In the genomic region with DNA sequence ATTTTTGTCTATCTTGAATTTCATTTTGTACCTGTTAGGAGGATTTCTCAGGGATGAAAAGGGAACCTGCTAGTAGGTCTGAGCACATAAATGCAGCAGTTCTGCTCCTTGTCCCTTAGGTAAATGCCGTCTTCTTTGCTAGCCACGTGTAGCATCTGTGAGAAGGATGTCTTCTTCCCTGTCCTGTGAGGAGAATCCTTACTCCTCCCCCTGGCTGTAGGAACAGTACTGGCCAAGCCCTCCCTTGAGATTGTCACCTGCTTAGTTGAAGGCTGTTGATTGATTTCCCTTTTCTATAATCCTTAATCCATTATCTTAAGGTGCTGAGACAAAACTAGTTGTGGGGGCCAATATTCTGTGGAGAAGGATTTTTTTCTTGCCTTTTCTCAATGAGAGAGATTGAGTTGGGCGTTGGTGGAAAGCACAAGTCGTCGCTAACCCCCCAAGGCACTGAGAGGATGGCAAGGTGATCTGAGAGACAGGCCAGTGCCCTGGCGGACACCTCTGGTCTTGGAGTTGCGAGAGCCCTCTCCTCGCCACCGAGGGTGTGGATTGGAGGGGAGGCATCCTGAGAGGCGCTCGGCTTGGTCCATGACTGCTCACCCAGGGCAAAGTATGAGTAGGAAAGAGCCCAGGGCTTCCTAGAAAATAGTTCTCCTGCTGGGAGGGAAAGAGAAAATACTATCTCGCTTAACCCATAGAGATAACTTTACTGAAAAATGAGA, we compare ENCODE assay signal across 27 cellular contexts.
"Had no signal": no experiment of that assay in that cellular context is flagged by ENCODE, and none has a peak within 500 bp of the region (broad histone marks: within the 10 kb centered on the region; RNA-seq: fewer than 3 reads in every experiment).

No MANE protein-coding gene starts in this region.

- H3K4me3 Mint-ChIP-seq: memory B cell; natural killer cell; stimulated activated naive CD8-positive, alpha-beta T cell treated with anti-CD3 and anti-CD28 coated beads, Interleukin-15, amount 100 ng/mL, for 72 hours had no signal

- H3K4me3 ChIP-seq: dorsolateral prefrontal cortex, gastroesophageal sphincter, heart left ventricle, hepatocyte, lung, right lobe of liver, smooth muscle cell, suprapubic skin, transverse colon, upper lobe of right lung, uterus had no signal

- H3K27ac Mint-ChIP-seq: memory B cell; natural killer cell; progenitor cell of endocrine pancreas; stimulated activated naive CD8-positive, alpha-beta T cell treated with anti-CD3 and anti-CD28 coated beads, Interleukin-15, amount 100 ng/mL, for 72 hours had no signal

- H3K27ac ChIP-seq: dorsolateral prefrontal cortex, epithelial cell of prostate, foreskin keratinocyte, gastroesophageal sphincter, heart left ventricle, hepatocyte, neutrophil, parathyroid adenoma, right lobe of liver, suprapubic skin, transverse colon, upper lobe of right lung, uterus had no signal

- ATAC-seq: esophagus mucosa; foreskin keratinocyte; gastroesophageal sphincter; heart left ventricle; left lobe of liver; natural killer cell; right lobe of liver; stimulated activated naive CD8-positive, alpha-beta T cell treated with anti-CD3 and anti-CD28 coated beads, Interleukin-15, amount 100 ng/mL, for 72 hours; upper lobe of right lung had no signal

- H3K4me2 ChIP-seq: hepatocyte, smooth muscle cell had no signal

- DNase-seq: dorsolateral prefrontal cortex; effector CD4-positive, alpha-beta T cell; foreskin keratinocyte; heart left ventricle; natural killer cell; right lobe of liver; stimulated activated CD4-positive, alpha-beta T cell treated with anti-CD3 and anti-CD28 coated beads, Interleukin-12 subunit alpha, Interleukin-12 subunit beta, amount 100 ng/mL, for 4 hours; stimulated activated CD4-positive, alpha-beta T cell treated with anti-CD3 and anti-CD28 coated beads, Interleukin-1b, Interleukin-23, amount 100 ng/mL, for 48 hours; stimulated activated CD4-positive, alpha-beta T cell treated with anti-CD3 and anti-CD28 coated beads, Interleukin-4, amount 100 ng/mL, for 1 hour; stimulated activated CD8-positive, alpha-beta memory T cell treated with anti-CD3 and anti-CD28 coated beads, Interleukin-4, amount 100 ng/mL, for 48 hours; stimulated activated naive CD4-positive, alpha-beta T cell; stimulated activated naive CD8-positive, alpha-beta T cell treated with anti-CD3 and anti-CD28 coated beads, Interleukin-15, amount 100 ng/mL, for 72 hours; transverse colon; upper lobe of right lung; uterus had no signal

- H3K4me1 ChIP-seq: foreskin keratinocyte, gastroesophageal sphincter, heart left ventricle, parathyroid adenoma, right lobe of liver, suprapubic skin, transverse colon, upper lobe of right lung, uterus had no signal

- H2AFZ ChIP-seq: hepatocyte, parathyroid adenoma had no signal

- H3K79me2 ChIP-seq: hepatocyte, parathyroid adenoma had no signal

- H3K9ac ChIP-seq: parathyroid adenoma had no signal

- H3K9me3 Mint-ChIP-seq: natural killer cell; stimulated activated naive CD8-positive, alpha-beta T cell treated with anti-CD3 and anti-CD28 coated beads, Interleukin-15, amount 100 ng/mL, for 72 hours had no signal

- H3K36me3 ChIP-seq: gastroesophageal sphincter, heart left ventricle, neutrophil, right lobe of liver, suprapubic skin, transverse colon, upper lobe of right lung, uterus had no signal

- H3K27me3 ChIP-seq: neutrophil, transverse colon, upper lobe of right lung, uterus had no signal

- H3K36me3 Mint-ChIP-seq: memory B cell, natural killer cell had no signal

- H3K9me3 ChIP-seq: gastroesophageal sphincter, heart left ventricle, neutrophil, right lobe of liver, suprapubic skin, transverse colon, upper lobe of right lung, uterus had no signal

- H3K4me1 Mint-ChIP-seq: memory B cell; natural killer cell; stimulated activated naive CD8-positive, alpha-beta T cell treated with anti-CD3 and anti-CD28 coated beads, Interleukin-15, amount 100 ng/mL, for 72 hours had no signal
